ENCODE assay signal across 19 cellular contexts in the genomic region with DNA sequence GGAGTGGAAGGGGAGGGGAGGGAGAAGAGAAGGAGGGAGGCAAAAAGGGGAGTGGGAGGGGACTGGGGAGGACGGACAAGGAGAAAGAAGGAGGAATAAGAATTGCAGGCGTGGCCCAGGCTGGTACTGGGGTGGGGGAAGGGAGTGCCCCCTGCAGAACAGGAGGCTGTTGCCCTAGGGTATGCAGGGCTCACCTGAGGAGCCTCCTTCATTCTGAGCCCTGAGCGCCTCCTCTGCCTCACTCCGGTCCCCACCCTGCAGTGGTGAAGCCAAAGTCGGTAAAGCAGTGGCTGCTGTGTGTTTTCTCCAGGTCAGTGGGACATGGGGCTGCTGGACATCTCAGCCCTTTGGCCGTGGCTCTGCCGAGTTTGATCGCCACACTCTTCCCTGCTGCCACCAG. TPM values are rescaled to one million over a fixed set of nuclear protein-coding genes. Genes with fewer than 3 reads are reported as not detected.
DNase-seq lines count a peak whose midpoint lies in the region; ATAC-seq and TF ChIP-seq lines count a peak whose summit lies in the region.
"Had no signal": no experiment of that assay in that cellular context is flagged by ENCODE, and none has a peak within 500 bp of the region (broad histone marks: within the 10 kb centered on the region; RNA-seq: fewer than 3 reads in every experiment).

No MANE protein-coding gene starts in this region.

- ATAC-seq in GM21360 (IDR thresholded peaks at IDR 0.05; ENCODE audit: unreplicated experiment) (no peak), left ventricle myocardium superior (no peak)
- ATAC-seq: heart left ventricle had no signal

- no CpG with 5 or more reads among the region's 8 CpGs for WGBS in neuronal stem cell (ENCODE audit: extremely low coverage in 2 of 2, insufficient read length in 2 of 2, insufficient replicate concordance in 1 of 2), 2 donors
- WGBS in spleen, 5 donors = 79 to 88% (median 82%) methylated on average over 8 of the region's 8 CpGs

- peak overlapping the region; percentile 47 for H3K9ac ChIP-seq in adipocyte (ENCODE audit: low read length)
- no peak overlapping the region for H3K9ac ChIP-seq in neuronal stem cell (ENCODE audit: low read depth, low read length, poor library complexity)

- H3K4me3 ChIP-seq in adipocyte (ENCODE audit: low read length) (no peak overlapping the region), neuronal stem cell (ENCODE audit: low read length in 2 of 2) (no peak overlapping the region), spleen (no peak overlapping the region)
- H3K4me3 ChIP-seq: body of pancreas, heart left ventricle, tibial nerve had no signal

- no peak for TF ChIP-seq CTCF in spleen (IDR thresholded peaks at IDR 0.05 in 8 of 11, conservative IDR thresholded peaks at IDR 0.05 in 3 of 11)

- no peak overlapping the region for H3K4me3 Mint-ChIP-seq in activated naive CD4-positive, alpha-beta T cell treated with anti-CD3 and anti-CD28 coated beads for 36 hours

- H3K79me1 ChIP-seq in neuronal stem cell (ENCODE audit: low read depth, low read length) = no peaks in the 10 kb centered on the region

- H2AFZ ChIP-seq in neuronal stem cell (ENCODE audit: low read length) = no peak overlapping the region

- H3K18ac ChIP-seq in neuronal stem cell (ENCODE audit: low read length) = peak overlapping the region; percentile 48

- H3K4me2 ChIP-seq in neuronal stem cell (ENCODE audit: insufficient read depth, low read length, poor library complexity, severe bottlenecking) = no peak overlapping the region

- no peaks in the 10 kb centered on the region for H3K36me3 Mint-ChIP-seq in activated naive CD4-positive, alpha-beta T cell treated with anti-CD3 and anti-CD28 coated beads for 36 hours (ENCODE audit: low read depth)

- H3K4me1 Mint-ChIP-seq in activated naive CD4-positive, alpha-beta T cell treated with anti-CD3 and anti-CD28 coated beads for 36 hours (ENCODE audit: low read depth) = peaks cover 61% of the 10 kb centered on the region

- no peaks in the 10 kb centered on the region for H3K9me3 Mint-ChIP-seq in activated naive CD4-positive, alpha-beta T cell treated with anti-CD3 and anti-CD28 coated beads for 36 hours

- H4K91ac ChIP-seq in neuronal stem cell (ENCODE audit: low read depth, low read length, poor library complexity) = no peak overlapping the region

- no peak overlapping the region for H2BK12ac ChIP-seq in neuronal stem cell (ENCODE audit: low read length)

- H3K27ac ChIP-seq in neuronal stem cell (replicated peaks; ENCODE audit: low read length) (no peak overlapping the region), spleen (peak overlapping the region in 2 of 8 donors; percentile 36 to 39)
- H3K27ac ChIP-seq: heart left ventricle, HL-60, tibial nerve had no signal

- no peak overlapping the region for H2BK15ac ChIP-seq in neuronal stem cell (ENCODE audit: low read length)

- CTCF ChIA-PET in activated naive CD4-positive, alpha-beta T cell treated with anti-CD3 and anti-CD28 coated beads for 36 hours (lab: Charles Lee) = interaction anchor here (0.6 to 1.4 kb wide), 17 partner anchors 10 to 409 kb away, joined by 3 to 10 read pairs (median 4); no protein-coding TSS in a partner anchor

- H3K14ac ChIP-seq in neuronal stem cell (ENCODE audit: low read length) = no peak overlapping the region

- no peak overlapping the region for H3K23ac ChIP-seq in neuronal stem cell (ENCODE audit: low read depth, low read length, poor library complexity)

- H2AK5ac ChIP-seq in neuronal stem cell (ENCODE audit: low read depth, low read length) = no peak overlapping the region

- H3K27ac Mint-ChIP-seq in activated naive CD4-positive, alpha-beta T cell treated with anti-CD3 and anti-CD28 coated beads for 36 hours = peak overlapping the region; percentile 63

- H3K36me3 ChIP-seq in adipocyte (ENCODE audit: control insufficient read depth, insufficient read depth, low read length, severe bottlenecking) (no peaks in the 10 kb centered on the region), neuronal stem cell (replicated peaks in 1 of 2; ENCODE audit: control insufficient read depth in 2 of 2, insufficient read depth in 2 of 2, low read length in 2 of 2) (no peaks in the 10 kb centered on the region), spleen (no peaks in the 10 kb centered on the region)
- H3K36me3 ChIP-seq: heart left ventricle, tibial nerve had no signal

- H4K8ac ChIP-seq in neuronal stem cell (ENCODE audit: low read depth, low read length) = no peak overlapping the region

- no peak overlapping the region for H2BK120ac ChIP-seq in neuronal stem cell (ENCODE audit: low read depth, low read length)

- no peak overlapping the region for H3K4ac ChIP-seq in neuronal stem cell (ENCODE audit: low read length)

- no peak overlapping the region for H2BK5ac ChIP-seq in neuronal stem cell (ENCODE audit: low read length)

- peak; percentile 46 for DNase-seq in activated naive CD4-positive, alpha-beta T cell treated with anti-CD3 and anti-CD28 coated beads for 36 hours
- no peak for DNase-seq in activated naive CD4-positive, alpha-beta T cell treated with anti-CD3 and anti-CD28 coated beads, Interleukin-2, amount 50 U/mL, for 16 hours
- DNase-seq in NAMALWA (ENCODE audit: low spot score) (peak; percentile 23), adipocyte (ENCODE audit: low read depth) (no peak), neuronal stem cell (ENCODE audit: low spot score) (no peak), spleen (no peak), left ventricle myocardium superior (no peak)
- DNase-seq: COR-L47, heart left ventricle, NCI-H1694 treated with DMSO at 0.1 percent for 48 hours, NCI-H510A, retina, Right ventricle myocardium superior had no signal

- H3K4me1 ChIP-seq in adipocyte (ENCODE audit: control insufficient read depth, insufficient read depth, low read length) (peaks cover 22% of the 10 kb centered on the region), neuronal stem cell (ENCODE audit: control insufficient read depth in 2 of 2, insufficient read depth in 1 of 2, low read depth in 1 of 2, low read length in 2 of 2) (peaks cover 4 to 10% of the 10 kb centered on the region in 2 donors), spleen (peaks cover 0 to 45% (median 19%) of the 10 kb centered on the region in 6 donors)

- H3K27me3 ChIP-seq in adipocyte (replicated peaks; ENCODE audit: control insufficient read depth, insufficient read depth, low read length) (no peaks in the 10 kb centered on the region), neuronal stem cell (ENCODE audit: control insufficient read depth in 3 of 3, insufficient read depth in 3 of 3, low read depth in 1 of 3, low read length in 3 of 3) (peaks cover 0 to 11% (median 3%) of the 10 kb centered on the region in 3 experiments), spleen (replicated peaks in 1 of 7) (peaks cover 0 to 29% (median 9%) of the 10 kb centered on the region in 7 donors)
- H3K27me3 ChIP-seq: body of pancreas had no signal

- H3K9me3 ChIP-seq in adipocyte (ENCODE audit: control insufficient read depth, low read length) (no peaks in the 10 kb centered on the region), neuronal stem cell (replicated peaks in 1 of 2; ENCODE audit: control insufficient read depth in 2 of 2, insufficient read depth in 1 of 2, low read depth in 1 of 2, low read length in 2 of 2) (no peaks in the 10 kb centered on the region), spleen (no peaks in the 10 kb centered on the region)
- H3K9me3 ChIP-seq: body of pancreas, heart left ventricle, tibial nerve had no signal

- H3K27me3 Mint-ChIP-seq in activated naive CD4-positive, alpha-beta T cell treated with anti-CD3 and anti-CD28 coated beads for 36 hours (ENCODE audit: low read depth) = no peaks in the 10 kb centered on the region

- TF ChIP-seq POLR2A in spleen (IDR thresholded peaks at IDR 0.05) = no peak

- intact Hi-C loops in activated naive CD4-positive, alpha-beta T cell treated with anti-CD3 and anti-CD28 coated beads for 36 hours (cut with micrococcal nuclease) = loop anchor here (1.0 to 5.0 kb wide), 8 partner anchors 82 to 408 kb away; no protein-coding TSS in a partner anchor
- intact Hi-C loops in spleen (cut with DNase I; ENCODE audit: low total_unique reads) (loop anchor here (2.0 kb wide), 1 partner anchor 275 kb away; no protein-coding TSS in a partner anchor), left ventricle myocardium superior (cut with micrococcal nuclease) (loop anchor here (5.0 kb wide), 1 partner anchor 278 kb away; no protein-coding TSS in a partner anchor)

RNA-seq across cellular contexts. Expression of a gene that starts 9.1 kb away (rescaled TPM):
- total RNA-seq in activated naive CD4-positive, alpha-beta T cell treated with anti-CD3 and anti-CD28 coated beads for 36 hours = 10 to 100 TPM; 67.2 to 69.5 TPM
- polyA plus RNA-seq in neuronal stem cell (2013, experiment 1 of 2) = 47.5 TPM
- polyA plus RNA-seq in neuronal stem cell (2013, experiment 2 of 2) = 48.2 TPM
- total RNA-seq in spleen (10 to 100 TPM; 50.1 to 75.8 (median 68.1) TPM), left ventricle myocardium superior (35.9 TPM)
- 10 to 100 TPM; 51.8 to 74.1 (median 55.2) TPM for polyA plus RNA-seq in spleen

RNA-seq across cellular contexts. Expression of a gene that starts 46.6 kb away (rescaled TPM):
- total RNA-seq in activated naive CD4-positive, alpha-beta T cell treated with anti-CD3 and anti-CD28 coated beads for 36 hours = under 1 TPM in 1 of 2 experiments, not detected in 1; 0.17 TPM
- polyA plus RNA-seq in neuronal stem cell (2013, experiment 1 of 2) = 0.22 TPM
- polyA plus RNA-seq in neuronal stem cell (2013, experiment 2 of 2) = 0.11 TPM
- total RNA-seq in spleen = not detected
- polyA plus RNA-seq in spleen = under 1 TPM in 1 of 3 donors, not detected in 2; 0.05 TPM
- not detected for total RNA-seq in left ventricle myocardium superior
- total RNA-seq: body of pancreas, Daoy, heart left ventricle, lower leg skin, Right ventricle myocardium superior, tibial nerve had no signal
- polyA plus RNA-seq: heart left ventricle had no signal

RNA-seq across cellular contexts. Expression of a gene that starts 55.8 kb away (rescaled TPM):
- total RNA-seq in activated naive CD4-positive, alpha-beta T cell treated with anti-CD3 and anti-CD28 coated beads for 36 hours = 10 to 100 TPM; 36.9 to 38.7 TPM
- 79.9 TPM for polyA plus RNA-seq in neuronal stem cell (2013, experiment 1 of 2)
- polyA plus RNA-seq in neuronal stem cell (2013, experiment 2 of 2) = 78.4 TPM
- 10 to 100 TPM; 33.0 to 59.7 (median 46.8) TPM for total RNA-seq in spleen
- 10 to 100 TPM; 40.2 to 58.0 (median 54.5) TPM for polyA plus RNA-seq in spleen
- 22.2 TPM for total RNA-seq in left ventricle myocardium superior

Comparison
In these comparisons a context has a peak if more than half of its experiments do, and no peak if none do; other contexts are left out.
1. DNase-seq: peak in activated naive CD4-positive, alpha-beta T cell treated with anti-CD3 and anti-CD28 coated beads for 36 hours (single experiment) and NAMALWA (single experiment); none in activated naive CD4-positive, alpha-beta T cell treated with anti-CD3 and anti-CD28 coated beads, Interleukin-2, amount 50 U/mL, for 16 hours (single experiment), adipocyte (single experiment), neuronal stem cell (single experiment), spleen (single experiment) and left ventricle myocardium superior (single experiment).